Comparison of ENCODE assay signal across 21 cellular contexts in genomic region chr11:61839742-61840141, GRCh38. TPM values are rescaled to one million over a fixed set of nuclear protein-coding genes. Genes with fewer than 3 reads are reported as not detected.
DNase-seq lines count a peak whose midpoint lies in the region; ATAC-seq, FAIRE-seq and TF ChIP-seq lines count a peak whose summit lies in the region.
"Had no signal": no experiment of that assay in that cellular context is flagged by ENCODE, and none has a peak within 500 bp of the region (broad histone marks: within the 10 kb centered on the region; RNA-seq: fewer than 3 reads in every experiment).

No MANE protein-coding gene starts in this region.

- H3K9ac ChIP-seq in K562 (ENCODE audit: insufficient read depth in 1 of 2, low read depth in 2 of 2, low read length in 2 of 2): no peak overlapping the region; a peak in 1 of 4 replicates
- H3K9ac ChIP-seq: BLaER1 had no signal

- TF ChIP-seq RAD21 in K562 (CRISPR knock-in tag; conservative IDR thresholded peaks at IDR 0.05 in 1 of 2, IDR thresholded peaks at IDR 0.05 in 1 of 2): no peak

- H3K4me1 Mint-ChIP-seq in activated CD4-positive, alpha-beta T cell treated with anti-CD3 and anti-CD28 coated beads, Interleukin-2, amount 10 ng/mL, durations not matched to agents 24 days and 14 days: peaks cover 25% of the 10 kb centered on the region
- H3K4me1 Mint-ChIP-seq in T-helper 17 cell (peaks cover 7% of the 10 kb centered on the region), osteocyte (ENCODE audit: unreplicated experiment) (peaks cover 12% of the 10 kb centered on the region)

- TF ChIP-seq POLR2A in K562 (conservative IDR thresholded peaks at IDR 0.05): no peak

- no peaks in the 10 kb centered on the region for H3K9me3 Mint-ChIP-seq in activated CD4-positive, alpha-beta T cell treated with anti-CD3 and anti-CD28 coated beads, Interleukin-2, amount 10 ng/mL, durations not matched to agents 24 days and 14 days
- H3K9me3 Mint-ChIP-seq in osteocyte (ENCODE audit: unreplicated experiment): no peaks in the 10 kb centered on the region
- H3K9me3 Mint-ChIP-seq: CD14-positive monocyte had no signal

- H3K27me3 Mint-ChIP-seq in activated CD4-positive, alpha-beta T cell treated with anti-CD3 and anti-CD28 coated beads, Interleukin-2, amount 10 ng/mL, durations not matched to agents 24 days and 14 days: no peaks in the 10 kb centered on the region
- H3K27me3 Mint-ChIP-seq in T-helper 17 cell (no peaks in the 10 kb centered on the region), osteocyte (ENCODE audit: unreplicated experiment) (no peaks in the 10 kb centered on the region)
- H3K27me3 Mint-ChIP-seq: CD4-positive, alpha-beta memory T cell had no signal

- no peak overlapping the region for H3K4me3 Mint-ChIP-seq in activated CD4-positive, alpha-beta T cell treated with anti-CD3 and anti-CD28 coated beads, Interleukin-2, amount 10 ng/mL, durations not matched to agents 24 days and 14 days
- peak overlapping the region; percentile 2 for H3K4me3 Mint-ChIP-seq in T-helper 17 cell
- H3K4me3 Mint-ChIP-seq in osteocyte (ENCODE audit: unreplicated experiment): no peak overlapping the region
- H3K4me3 Mint-ChIP-seq: CD14-positive monocyte; CD4-positive, alpha-beta memory T cell had no signal

- no TSS peak for BruUV-seq in K562 (replicated peaks; lab: Mats Ljungman, UMichigan)

- no peaks in the 10 kb centered on the region for H3K9me3 ChIP-seq in T-helper 17 cell (ENCODE audit: control insufficient read depth, low read length, poor library complexity, severe bottlenecking)
- H3K9me3 ChIP-seq in K562 (replicated peaks; ENCODE audit: control insufficient read depth, insufficient read depth, low read depth, low read length): no peaks in the 10 kb centered on the region
- H3K9me3 ChIP-seq: BLaER1 had no signal

- no peaks in the 10 kb centered on the region for H3K27me3 ChIP-seq in K562 (ENCODE audit: control insufficient read depth in 2 of 2, insufficient read depth in 2 of 2, low read length in 2 of 2)
- H3K27me3 ChIP-seq: BLaER1 had no signal

- intact Hi-C loops in activated CD4-positive, alpha-beta T cell treated with anti-CD3 and anti-CD28 coated beads, Interleukin-2, amount 10 ng/mL, durations not matched to agents 24 days and 14 days (cut with micrococcal nuclease): no loop called here
- intact Hi-C loops in K562 (cut with micrococcal nuclease): no loop called here

- H3K27ac Mint-ChIP-seq in activated CD4-positive, alpha-beta T cell treated with anti-CD3 and anti-CD28 coated beads, Interleukin-2, amount 10 ng/mL, durations not matched to agents 24 days and 14 days: peak overlapping the region; percentile 60
- H3K27ac Mint-ChIP-seq in T-helper 17 cell (no peak overlapping the region), osteocyte (ENCODE audit: unreplicated experiment) (peak overlapping the region; percentile 4)

- H3K9me1 ChIP-seq in K562 (ENCODE audit: control insufficient read depth, insufficient read depth, low read length): peaks cover 5% of the 10 kb centered on the region

- peaks cover 65 to 73% of the 10 kb centered on the region in 2 experiments for H3K4me1 ChIP-seq in K562 (replicated peaks in 1 of 2; ENCODE audit: control insufficient read depth in 2 of 2, insufficient read depth in 2 of 2, low read length in 2 of 2)

- CTCF ChIA-PET in K562 (lab: Yijun Ruan, JAX; ENCODE audit: low intra/inter-chr PET ratio): no interaction called here

- peaks cover 18% of the 10 kb centered on the region for H3K36me3 ChIP-seq in K562 (ENCODE audit: control insufficient read depth, insufficient read depth, low read length)

- H3K36me3 Mint-ChIP-seq in activated CD4-positive, alpha-beta T cell treated with anti-CD3 and anti-CD28 coated beads, Interleukin-2, amount 10 ng/mL, durations not matched to agents 24 days and 14 days (ENCODE audit: low read depth): peaks cover 56% of the 10 kb centered on the region
- H3K36me3 Mint-ChIP-seq in T-helper 17 cell (ENCODE audit: low read depth) (peaks cover 2% of the 10 kb centered on the region), osteocyte (ENCODE audit: unreplicated experiment) (peaks cover 31% of the 10 kb centered on the region)
- H3K36me3 Mint-ChIP-seq: CD4-positive, alpha-beta memory T cell had no signal

- TF ChIP-seq CTCF in K562 (IDR thresholded peaks at IDR 0.05 in 2 of 3, conservative IDR thresholded peaks at IDR 0.05 in 1 of 3; ENCODE audit: insufficient read depth in 2 of 3, low read depth in 1 of 3, low read length in 3 of 3) (no peak), osteocyte (IDR thresholded peaks at IDR 0.05) (no peak)

- peaks cover 22% of the 10 kb centered on the region; the same call in 2 of the 3 replicates for H3K79me2 ChIP-seq in K562 (ENCODE audit: control insufficient read depth, insufficient read depth, low read length)

- ATAC-seq in T-helper 17 cell (no peak), K562 (no peak)
- ATAC-seq: GM12878, HCT116 had no signal

- H3K4me2 ChIP-seq in K562 (ENCODE audit: insufficient read depth, low read length): no peak overlapping the region
- H3K4me2 ChIP-seq: BLaER1 had no signal

- no peak for DNase-seq in activated CD4-positive, alpha-beta T cell treated with anti-CD3 and anti-CD28 coated beads, Interleukin-2, amount 10 ng/mL, durations not matched to agents 24 days and 14 days
- DNase-seq in activated CD4-positive, alpha-beta T cell treated with anti-CD3 and anti-CD28 coated beads, Interleukin-2, amount 50 U/mL, for 1 hour: no peak
- DNase-seq in T-helper 17 cell (no peak), K562 (ENCODE audit: extremely low read depth in 1 of 4, low spot score in 3 of 4) (no peak), osteocyte (ENCODE audit: extremely low spot score, unreplicated experiment) (no peak), activated T-cell treated with anti-CD3 and anti-CD28 coated beads for 4 hours (no peak), hippocampal formation (lab: John Stamatoyannopoulos, UW) (no peak), NCI-H526 treated with DMSO at 0.1 percent for 48 hours (lab: John Stamatoyannopoulos, UW) (no peak)
- DNase-seq: 8988T; CD4-positive, alpha-beta memory T cell; DMS 273 treated with DMSO at 0.1 percent for 48 hours; DMS53; DND-41; EL; GOT3; H7 had no signal

- peak overlapping the region; percentile 90; the same call in 2 of the 3 replicates for H3K27ac ChIP-seq in K562 (ENCODE audit: extremely low read depth, low read depth, low read length)

- WGBS in K562 (ENCODE audit: insufficient coverage, low coverage, missing lambda C conversion rate): 93% methylated on average over 2 of the region's 2 CpGs

- in situ Hi-C loops in K562 (cut with MboI): no loop called here

- no peak for FAIRE-seq in K562 (lab: Jason Lieb, UNC)
- FAIRE-seq: GM12878 had no signal

- no peak for TF ChIP-seq EP300 in K562 (IDR thresholded peaks at IDR 0.05; ENCODE audit: low read length)

- H2AFZ ChIP-seq in K562 (ENCODE audit: low read depth, low read length): no peak overlapping the region

- POLR2A ChIA-PET in K562 (lab: Yijun Ruan, JAX): interaction anchor here (0.6 kb wide), 1 partner anchor 30 kb away, joined by 3 read pairs; no protein-coding TSS in a partner anchor

- no peaks in the 10 kb centered on the region for H4K20me1 ChIP-seq in K562 (replicated peaks; ENCODE audit: control insufficient read depth, insufficient read depth, low read length)

- H3K4me3 ChIP-seq in K562: no peak overlapping the region
- H3K4me3 ChIP-seq: BLaER1, GM12878 had no signal

RNA-seq across cellular contexts. Expression of gene FADS2, which starts 11.6 kb away (rescaled TPM):
- total RNA-seq in activated CD4-positive, alpha-beta T cell treated with anti-CD3 and anti-CD28 coated beads, Interleukin-2, amount 10 ng/mL, durations not matched to agents 24 days and 14 days: 278 and 283 TPM in 2 replicates
- total RNA-seq in T-helper 17 cell (10 to 100 TPM in 1 of 2 donors, 1 to 10 TPM in 1; 5.2 to 15.7 TPM), K562 (2014; rRNA removed) (13.2 and 17.7 TPM in 2 replicates), K562 (2014; rRNA removed; fragmentation: Illumina TruSeq; extraction: Trizol) (14.5 and 16.2 TPM in 2 replicates), K562 (2015; rRNA removed; fragmentation: Illumina TruSeq; extraction: Trizol) (11.5 and 12.0 TPM in 2 replicates), K562 (2021) (28.6 and 30.4 TPM in 2 replicates), osteocyte (193 and 207 TPM in 2 replicates)
- total RNA-seq in K562 (2011; cell fraction: chromatin; rRNA removed; ENCODE audit: low replicate concordance): 49.3 and 107 TPM in 2 replicates
- total RNA-seq in K562 (2011; cell fraction: nucleolus; rRNA removed): 68.6 and 70.4 TPM in 2 replicates
- total RNA-seq in K562 (2011; cell fraction: nucleoplasm; rRNA removed): 66.5 and 86.0 TPM in 2 replicates
- polyA plus RNA-seq in K562 (2011; rRNA removed) (42.8 and 57.1 TPM in 2 replicates), K562 (2014; fragmentation: Illumina TruSeq; extraction: Trizol) (33.9 and 39.7 TPM in 2 replicates), K562 (2014; fragmentation: Nextera tagmentation; extraction: Ambion mirVana) (1 to 10 TPM; 2.9 to 5.3 TPM), K562 (2014; rRNA removed) (23.9 and 27.2 TPM in 2 replicates)
- 45.6 and 51.9 TPM in 2 replicates for polyA plus RNA-seq in K562 (2011; cell fraction: cytosol; rRNA removed)
- polyA plus RNA-seq in K562 (2011; cell fraction: nucleus; rRNA removed): 34.1 and 48.4 TPM in 2 replicates
- 27.8 and 43.6 TPM in 2 replicates for polyA plus RNA-seq in K562 (2012)
- 38.9 and 48.8 TPM in 2 replicates for polyA minus RNA-seq in K562 (2011; rRNA and poly(A)+ RNA removed)
- 21.3 and 32.6 TPM in 2 replicates for polyA minus RNA-seq in K562 (2011; cell fraction: cytosol; rRNA and poly(A)+ RNA removed)
- 10.5 and 15.2 TPM in 2 replicates for polyA minus RNA-seq in K562 (2011; cell fraction: nucleus; rRNA and poly(A)+ RNA removed)
- total RNA-seq: HT-29 had no signal

RNA-seq across cellular contexts. Expression of gene FADS1, which starts 22.9 kb away (rescaled TPM):
- 92.5 and 94.7 TPM in 2 replicates for total RNA-seq in activated CD4-positive, alpha-beta T cell treated with anti-CD3 and anti-CD28 coated beads, Interleukin-2, amount 10 ng/mL, durations not matched to agents 24 days and 14 days
- 1 to 10 TPM; 1.2 to 4.6 TPM for total RNA-seq in T-helper 17 cell
- total RNA-seq in K562 (2011; cell fraction: chromatin; rRNA removed; ENCODE audit: low replicate concordance): 611 and 866 TPM in 2 replicates
- total RNA-seq in K562 (2011; cell fraction: nucleolus; rRNA removed): 866 and 894 TPM in 2 replicates
- total RNA-seq in K562 (2011; cell fraction: nucleoplasm; rRNA removed): 825 and 959 TPM in 2 replicates
- 250 and 292 TPM in 2 replicates for total RNA-seq in K562 (2014; rRNA removed)
- total RNA-seq in K562 (2014; rRNA removed; fragmentation: Illumina TruSeq; extraction: Trizol): 367 and 390 TPM in 2 replicates
- total RNA-seq in K562 (2015; rRNA removed; fragmentation: Illumina TruSeq; extraction: Trizol): 353 and 364 TPM in 2 replicates
- total RNA-seq in K562 (2021): 378 and 411 TPM in 2 replicates
- 747 and 864 TPM in 2 replicates for polyA plus RNA-seq in K562 (2011; rRNA removed)
- polyA plus RNA-seq in K562 (2011; cell fraction: cytosol; rRNA removed): 1,005 and 1,028 TPM in 2 replicates
- polyA plus RNA-seq in K562 (2011; cell fraction: nucleus; rRNA removed): 277 and 375 TPM in 2 replicates
- 228 and 290 TPM in 2 replicates for polyA plus RNA-seq in K562 (2012)
- polyA plus RNA-seq in K562 (2014; fragmentation: Illumina TruSeq; extraction: Trizol): 394 and 457 TPM in 2 replicates
- polyA plus RNA-seq in K562 (2014; fragmentation: Nextera tagmentation; extraction: Ambion mirVana): 100 to 1,000 TPM; 110 to 174 TPM
- polyA plus RNA-seq in K562 (2014; rRNA removed): 295 and 314 TPM in 2 replicates
- 571 and 760 TPM in 2 replicates for polyA minus RNA-seq in K562 (2011; rRNA and poly(A)+ RNA removed)
- polyA minus RNA-seq in K562 (2011; cell fraction: cytosol; rRNA and poly(A)+ RNA removed): 555 and 599 TPM in 2 replicates
- polyA minus RNA-seq in K562 (2011; cell fraction: nucleus; rRNA and poly(A)+ RNA removed): 280 and 292 TPM in 2 replicates
- total RNA-seq in osteocyte: 73.1 and 76.0 TPM in 2 replicates

RNA-seq across cellular contexts. Expression of gene FEN1, which starts 47.0 kb away (rescaled TPM):
- 144 and 152 TPM in 2 replicates for total RNA-seq in activated CD4-positive, alpha-beta T cell treated with anti-CD3 and anti-CD28 coated beads, Interleukin-2, amount 10 ng/mL, durations not matched to agents 24 days and 14 days
- total RNA-seq in T-helper 17 cell (10 to 100 TPM in 1 of 2 donors, 1 to 10 TPM in 1; 9.7 to 13.0 TPM), K562 (2014; rRNA removed) (156 and 172 TPM in 2 replicates), K562 (2014; rRNA removed; fragmentation: Illumina TruSeq; extraction: Trizol) (130 and 137 TPM in 2 replicates), K562 (2015; rRNA removed; fragmentation: Illumina TruSeq; extraction: Trizol) (150 and 154 TPM in 2 replicates), K562 (2021) (140 and 150 TPM in 2 replicates), osteocyte (19.5 and 19.8 TPM in 2 replicates)
- total RNA-seq in K562 (2011; cell fraction: chromatin; rRNA removed; ENCODE audit: low replicate concordance): 27.9 and 42.4 TPM in 2 replicates
- total RNA-seq in K562 (2011; cell fraction: nucleolus; rRNA removed): 50.0 and 60.9 TPM in 2 replicates
- 37.0 and 43.3 TPM in 2 replicates for total RNA-seq in K562 (2011; cell fraction: nucleoplasm; rRNA removed)
- polyA plus RNA-seq in K562 (2011; rRNA removed) (91.3 and 124 TPM in 2 replicates), K562 (2014; fragmentation: Illumina TruSeq; extraction: Trizol) (138 and 146 TPM in 2 replicates), K562 (2014; fragmentation: Nextera tagmentation; extraction: Ambion mirVana) (10 to 100 TPM; 58.1 to 86.8 TPM), K562 (2014; rRNA removed) (132 and 136 TPM in 2 replicates)
- polyA plus RNA-seq in K562 (2011; cell fraction: cytosol; rRNA removed): 83.9 and 106 TPM in 2 replicates
- 28.7 and 36.3 TPM in 2 replicates for polyA plus RNA-seq in K562 (2011; cell fraction: nucleus; rRNA removed)
- 122 and 124 TPM in 2 replicates for polyA plus RNA-seq in K562 (2012)
- 77.5 and 111 TPM in 2 replicates for polyA minus RNA-seq in K562 (2011; rRNA and poly(A)+ RNA removed)
- polyA minus RNA-seq in K562 (2011; cell fraction: cytosol; rRNA and poly(A)+ RNA removed): 54.2 and 76.3 TPM in 2 replicates
- 29.8 and 34.1 TPM in 2 replicates for polyA minus RNA-seq in K562 (2011; cell fraction: nucleus; rRNA and poly(A)+ RNA removed)

RNA-seq across cellular contexts. Expression of gene TMEM258, which starts 47.3 kb away (rescaled TPM):
- 179 and 187 TPM in 2 replicates for total RNA-seq in activated CD4-positive, alpha-beta T cell treated with anti-CD3 and anti-CD28 coated beads, Interleukin-2, amount 10 ng/mL, durations not matched to agents 24 days and 14 days
- total RNA-seq in T-helper 17 cell (10 to 100 TPM; 68.4 to 77.6 TPM), K562 (2014; rRNA removed) (97.2 and 153 TPM in 2 replicates), K562 (2014; rRNA removed; fragmentation: Illumina TruSeq; extraction: Trizol) (227 and 239 TPM in 2 replicates), K562 (2015; rRNA removed; fragmentation: Illumina TruSeq; extraction: Trizol) (221 and 231 TPM in 2 replicates), K562 (2021) (168 and 200 TPM in 2 replicates), osteocyte (137 and 149 TPM in 2 replicates)
- 88.0 and 142 TPM in 2 replicates for total RNA-seq in K562 (2011; cell fraction: chromatin; rRNA removed; ENCODE audit: low replicate concordance)
- 195 and 216 TPM in 2 replicates for total RNA-seq in K562 (2011; cell fraction: nucleolus; rRNA removed)
- 192 and 237 TPM in 2 replicates for total RNA-seq in K562 (2011; cell fraction: nucleoplasm; rRNA removed)
- polyA plus RNA-seq in K562 (2011; rRNA removed) (630 and 713 TPM in 2 replicates), K562 (2014; fragmentation: Illumina TruSeq; extraction: Trizol) (213 and 256 TPM in 2 replicates), K562 (2014; fragmentation: Nextera tagmentation; extraction: Ambion mirVana) (100 to 1,000 TPM; 794 to 856 TPM), K562 (2014; rRNA removed) (199 and 268 TPM in 2 replicates)
- polyA plus RNA-seq in K562 (2011; cell fraction: cytosol; rRNA removed): 728 and 1,027 TPM in 2 replicates
- polyA plus RNA-seq in K562 (2011; cell fraction: nucleus; rRNA removed): 254 and 417 TPM in 2 replicates
- polyA plus RNA-seq in K562 (2012): 426 and 696 TPM in 2 replicates
- polyA minus RNA-seq in K562 (2011; rRNA and poly(A)+ RNA removed): 155 and 167 TPM in 2 replicates
- polyA minus RNA-seq in K562 (2011; cell fraction: cytosol; rRNA and poly(A)+ RNA removed): 111 and 157 TPM in 2 replicates
- 46.0 and 84.9 TPM in 2 replicates for polyA minus RNA-seq in K562 (2011; cell fraction: nucleus; rRNA and poly(A)+ RNA removed)

RNA-seq across cellular contexts. Expression of gene FADS3, which starts 51.6 kb away (rescaled TPM):
- total RNA-seq in activated CD4-positive, alpha-beta T cell treated with anti-CD3 and anti-CD28 coated beads, Interleukin-2, amount 10 ng/mL, durations not matched to agents 24 days and 14 days: 13.5 and 15.6 TPM in 2 replicates
- total RNA-seq in T-helper 17 cell (10 to 100 TPM in 1 of 2 donors, 1 to 10 TPM in 1; 8.5 to 14.5 TPM), K562 (2014; rRNA removed) (92.7 and 125 TPM in 2 replicates), K562 (2014; rRNA removed; fragmentation: Illumina TruSeq; extraction: Trizol) (18.6 and 32.4 TPM in 2 replicates), K562 (2015; rRNA removed; fragmentation: Illumina TruSeq; extraction: Trizol) (55.1 and 55.3 TPM in 2 replicates), K562 (2021) (105 and 106 TPM in 2 replicates), osteocyte (117 and 118 TPM in 2 replicates)
- total RNA-seq in K562 (2011; cell fraction: chromatin; rRNA removed; ENCODE audit: low replicate concordance): 196 and 689 TPM in 2 replicates
- 626 and 786 TPM in 2 replicates for total RNA-seq in K562 (2011; cell fraction: nucleolus; rRNA removed)
- 287 and 362 TPM in 2 replicates for total RNA-seq in K562 (2011; cell fraction: nucleoplasm; rRNA removed)
- polyA plus RNA-seq in K562 (2011; rRNA removed) (148 and 226 TPM in 2 replicates), K562 (2014; fragmentation: Illumina TruSeq; extraction: Trizol) (92.0 and 101 TPM in 2 replicates), K562 (2014; fragmentation: Nextera tagmentation; extraction: Ambion mirVana) (1 to 10 TPM in 1 of 2 experiments, under 1 TPM in 1; 0.97 to 3.3 TPM), K562 (2014; rRNA removed) (133 and 139 TPM in 2 replicates)
- polyA plus RNA-seq in K562 (2011; cell fraction: cytosol; rRNA removed): 155 and 315 TPM in 2 replicates
- polyA plus RNA-seq in K562 (2011; cell fraction: nucleus; rRNA removed): 2,057 and 2,412 TPM in 2 replicates
- polyA plus RNA-seq in K562 (2012): 65.8 and 82.0 TPM in 2 replicates
- polyA minus RNA-seq in K562 (2011; rRNA and poly(A)+ RNA removed): 33.8 and 64.4 TPM in 2 replicates
- 109 and 120 TPM in 2 replicates for polyA minus RNA-seq in K562 (2011; cell fraction: cytosol; rRNA and poly(A)+ RNA removed)
- 200 TPM in 2 replicates for polyA minus RNA-seq in K562 (2011; cell fraction: nucleus; rRNA and poly(A)+ RNA removed)

Comparison
In these comparisons a context has a peak if more than half of its experiments do, and no peak if none do; other contexts are left out.
1. RNA of gene FADS1, which starts 22.9 kb away (total RNA-seq): 250 to 959 TPM in K562, 92.5 to 94.7 TPM in activated CD4-positive, alpha-beta T cell treated with anti-CD3 and anti-CD28 coated beads, Interleukin-2, amount 10 ng/mL, durations not matched to agents 24 days and 14 days and 73.1 to 76.0 TPM in osteocyte; 1.2 to 4.6 TPM in T-helper 17 cell; every median in the first group is over 10 times any median in the second.